ENCODE assay signal across 8 cellular contexts in the genomic region with DNA sequence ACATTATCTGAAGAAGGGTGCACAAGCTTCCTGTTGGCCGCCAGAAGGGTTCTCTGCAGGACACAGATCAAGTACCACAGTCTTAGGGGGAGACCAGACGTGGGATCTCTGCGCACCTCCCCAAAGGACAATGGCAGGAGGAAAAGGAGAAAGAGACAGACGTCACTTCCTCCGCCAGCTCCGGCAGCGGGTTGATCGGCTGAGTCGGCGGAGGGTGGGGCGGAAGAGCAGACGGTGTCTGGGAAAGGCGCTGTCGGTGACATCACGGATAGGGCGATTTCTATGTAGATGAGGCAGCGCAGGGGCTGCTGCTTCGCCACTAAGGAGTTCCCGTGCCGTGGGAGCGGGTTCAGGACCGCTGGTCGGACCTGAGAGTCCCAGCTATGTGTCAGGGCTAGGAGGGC. TPM values are rescaled to one million over a fixed set of nuclear protein-coding genes. Genes with fewer than 3 reads are reported as not detected.
DNase-seq lines count a peak whose midpoint lies in the region; ATAC-seq and TF ChIP-seq lines count a peak whose summit lies in the region.
"Not testable (repeated sequence)": the region's sequence is repeated elsewhere in the genome, so short reads cannot be mapped to it uniquely, and the experiment has no call there.

No MANE protein-coding gene starts in this region.

- H3K9me3 ChIP-seq in CD8-positive, alpha-beta T cell (ENCODE audit: low read length); Peyer's patch: not testable (repeated sequence)

- intact Hi-C loops in CD8-positive, alpha-beta T cell (cut with DNase I, micrococcal nuclease): not testable (repeated sequence)

- not testable (repeated sequence) for H3K4me1 Mint-ChIP-seq in CD8-positive, alpha-beta T cell (ENCODE audit: low read depth); endothelial cell (ENCODE audit: unreplicated experiment)

- H3K36me3 Mint-ChIP-seq in CD8-positive, alpha-beta T cell; endothelial cell (ENCODE audit: low read depth, unreplicated experiment): not testable (repeated sequence)

- H3K9me3 Mint-ChIP-seq in CD8-positive, alpha-beta T cell; endothelial cell (ENCODE audit: unreplicated experiment): not testable (repeated sequence)

- not testable (repeated sequence) for H3K4me3 ChIP-seq in CD8-positive, alpha-beta T cell (ENCODE audit: low read depth, low read length)
- peak overlapping the region; percentile 41 to 61 (median 50) for H3K4me3 ChIP-seq in Peyer's patch

- H3K27me3 Mint-ChIP-seq in CD8-positive, alpha-beta T cell (ENCODE audit: low read depth): not testable (repeated sequence)
- peaks cover 11% of the 10 kb centered on the region for H3K27me3 Mint-ChIP-seq in endothelial cell (ENCODE audit: unreplicated experiment)

- TF ChIP-seq CTCF in CD8-positive, alpha-beta T cell (IDR thresholded peaks at IDR 0.05); Peyer's patch (IDR thresholded peaks at IDR 0.05); endothelial cell (IDR thresholded peaks at IDR 0.05; ENCODE audit: unreplicated experiment): not testable (repeated sequence)

- ATAC-seq in CD8-positive, alpha-beta T cell: peak; percentile 57
- ATAC-seq in GM21786 (IDR thresholded peaks at IDR 0.05; ENCODE audit: unreplicated experiment): peak; percentile 54

- DNase-seq in CD8-positive, alpha-beta T cell: peak; percentile 51 to 89 (median 69)
- DNase-seq in LHCN-M2 (ENCODE audit: low read depth): peak; percentile 77
- DNase-seq in Peyer's patch: peak; percentile 69 to 94 (median 76)
- peak; percentile 72 for DNase-seq in activated T-cell treated with anti-CD3 and anti-CD28 coated beads, Interleukin-2, amount 50 U/mL, for 1 hour
- DNase-seq in endothelial cell (ENCODE audit: low spot score): peak; percentile 65
- peak; percentile 51 for DNase-seq in midbrain (lab: John Stamatoyannopoulos, UW)
- peak; percentile 53 to 78 (median 54) for DNase-seq in stimulated activated CD4-positive, alpha-beta T cell treated with anti-CD3 and anti-CD28 coated beads, TNF-alpha, amount 100 ng/mL, for 24 hours (ENCODE audit: low read depth in 3 of 3)

- H3K4me1 ChIP-seq in CD8-positive, alpha-beta T cell (ENCODE audit: insufficient read depth, low read length); Peyer's patch: not testable (repeated sequence)

- POLR2A ChIA-PET in CD8-positive, alpha-beta T cell (lab: Charles Lee): interaction anchor here (0.7 to 1.3 kb wide), 2 partner anchors 112 to 140 kb away, joined by 4 to 6 read pairs; no protein-coding TSS in a partner anchor

- CTCF ChIA-PET in CD8-positive, alpha-beta T cell (lab: Charles Lee): not testable (repeated sequence)

- peak overlapping the region; percentile 91 for H3K4me3 Mint-ChIP-seq in CD8-positive, alpha-beta T cell
- peak overlapping the region; percentile 86 for H3K4me3 Mint-ChIP-seq in endothelial cell (ENCODE audit: unreplicated experiment)

- H3K27me3 ChIP-seq in CD8-positive, alpha-beta T cell (ENCODE audit: insufficient read depth, low read length); Peyer's patch: not testable (repeated sequence)

- TF ChIP-seq POLR2A in Peyer's patch (IDR thresholded peaks at IDR 0.05): not testable (repeated sequence)

- H3K27ac ChIP-seq in CD8-positive, alpha-beta T cell (ENCODE audit: low read depth, low read length): peak overlapping the region; percentile 82
- H3K27ac ChIP-seq in Peyer's patch: peak overlapping the region; percentile 75 to 92 (median 83)

- peak overlapping the region; percentile 97 for H3K27ac Mint-ChIP-seq in CD8-positive, alpha-beta T cell
- peak overlapping the region; percentile 97 for H3K27ac Mint-ChIP-seq in endothelial cell (ENCODE audit: unreplicated experiment)

- H3K36me3 ChIP-seq in CD8-positive, alpha-beta T cell (ENCODE audit: insufficient read depth, low read length); Peyer's patch: not testable (repeated sequence)

RNA-seq across cellular contexts. Expression of a gene that starts 38.6 kb away (rescaled TPM):
- not detected for total RNA-seq in CD8-positive, alpha-beta T cell
- total RNA-seq in LHCN-M2 (2014; rRNA removed): not detected in 2 replicates
- not detected for polyA plus RNA-seq in LHCN-M2 (2012)
- total RNA-seq in Peyer's patch: not detected
- total RNA-seq in endothelial cell (ENCODE audit: unreplicated experiment): not detected

RNA-seq across cellular contexts. Expression of a gene that starts 49.4 kb away (rescaled TPM):
- total RNA-seq in CD8-positive, alpha-beta T cell: 10 to 100 TPM; 46.2 to 53.5 TPM
- total RNA-seq in LHCN-M2 (2014; rRNA removed) (41.4 and 41.7 TPM in 2 replicates), Peyer's patch (10 to 100 TPM; 11.0 to 65.2 (median 22.2) TPM), endothelial cell (ENCODE audit: unreplicated experiment) (113 TPM)
- 26.4 TPM for polyA plus RNA-seq in LHCN-M2 (2012)
